In the genomic region with DNA sequence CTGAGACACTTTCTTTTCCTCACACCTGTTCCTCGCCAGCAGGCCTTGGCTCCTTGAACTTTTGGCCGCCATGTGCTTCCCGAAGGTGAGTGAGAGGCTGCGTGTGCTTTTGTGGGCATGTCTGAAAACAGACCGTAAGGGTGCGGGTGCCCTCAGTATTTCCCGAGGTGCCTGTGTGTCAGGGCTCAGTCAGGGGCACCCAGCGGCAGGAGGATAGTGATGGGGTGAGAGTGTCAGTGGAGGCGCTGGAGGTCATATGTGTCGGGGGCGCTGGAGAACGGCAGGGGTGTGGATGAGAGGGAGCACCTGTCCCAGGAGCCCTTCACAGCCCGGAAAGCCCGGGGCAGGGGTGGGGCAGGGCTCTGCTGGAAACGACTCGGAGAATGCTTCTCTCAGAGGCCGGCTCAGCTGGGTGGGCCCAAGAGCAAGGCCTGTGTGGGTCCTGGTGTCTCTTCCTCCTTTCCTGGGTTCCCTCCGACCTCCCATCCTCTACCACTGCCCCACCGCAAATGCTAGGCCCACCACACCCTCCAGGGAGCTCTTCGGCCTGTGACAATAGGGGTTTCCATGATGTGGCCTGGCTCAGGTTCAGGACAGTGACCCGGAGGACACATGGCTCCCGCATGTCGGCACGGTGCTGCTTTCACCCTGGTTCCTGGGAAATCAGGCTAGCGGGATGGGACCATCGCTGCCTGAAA, we compare ENCODE assay signal across 1 cellular context.
TF ChIP-seq lines count a peak whose summit lies in the region.

No MANE protein-coding gene starts in this region.

TF ChIP-seq in HepG2, 621 proteins besides CTCF, POLR2A, EP300 and RAD21 (continues in another document):
- peak; percentile 59; the same call in 1 of the 2 replicates for TF ChIP-seq ZFY (CRISPR knock-in tag; IDR thresholded peaks at IDR 0.05)
- peak; percentile 42 for TF ChIP-seq AGO2 (optimal IDR thresholded peaks at IDR 0.05; ENCODE audit: low read depth, low read length)
- peak; percentile 56; the same call in 1 of the 2 replicates for TF ChIP-seq ZNF784 (CRISPR knock-in tag; IDR thresholded peaks at IDR 0.05; ENCODE audit: borderline replicate concordance)
- TF ChIP-seq KDM5B (CRISPR knock-in tag; IDR thresholded peaks at IDR 0.05; ENCODE audit: borderline replicate concordance), result no peak
- peak in 1 of 2 experiments; percentile 75; a peak in 1 of 4 replicates for TF ChIP-seq HMGXB4 (CRISPR knock-in tag; IDR thresholded peaks at IDR 0.05; ENCODE audit: borderline replicate concordance in 1 of 2, low read depth in 1 of 2)
- TF ChIP-seq TMF1 (CRISPR knock-in tag; IDR thresholded peaks at IDR 0.05; ENCODE audit: low read depth), result no peak
- TF ChIP-seq, protein P1, sequence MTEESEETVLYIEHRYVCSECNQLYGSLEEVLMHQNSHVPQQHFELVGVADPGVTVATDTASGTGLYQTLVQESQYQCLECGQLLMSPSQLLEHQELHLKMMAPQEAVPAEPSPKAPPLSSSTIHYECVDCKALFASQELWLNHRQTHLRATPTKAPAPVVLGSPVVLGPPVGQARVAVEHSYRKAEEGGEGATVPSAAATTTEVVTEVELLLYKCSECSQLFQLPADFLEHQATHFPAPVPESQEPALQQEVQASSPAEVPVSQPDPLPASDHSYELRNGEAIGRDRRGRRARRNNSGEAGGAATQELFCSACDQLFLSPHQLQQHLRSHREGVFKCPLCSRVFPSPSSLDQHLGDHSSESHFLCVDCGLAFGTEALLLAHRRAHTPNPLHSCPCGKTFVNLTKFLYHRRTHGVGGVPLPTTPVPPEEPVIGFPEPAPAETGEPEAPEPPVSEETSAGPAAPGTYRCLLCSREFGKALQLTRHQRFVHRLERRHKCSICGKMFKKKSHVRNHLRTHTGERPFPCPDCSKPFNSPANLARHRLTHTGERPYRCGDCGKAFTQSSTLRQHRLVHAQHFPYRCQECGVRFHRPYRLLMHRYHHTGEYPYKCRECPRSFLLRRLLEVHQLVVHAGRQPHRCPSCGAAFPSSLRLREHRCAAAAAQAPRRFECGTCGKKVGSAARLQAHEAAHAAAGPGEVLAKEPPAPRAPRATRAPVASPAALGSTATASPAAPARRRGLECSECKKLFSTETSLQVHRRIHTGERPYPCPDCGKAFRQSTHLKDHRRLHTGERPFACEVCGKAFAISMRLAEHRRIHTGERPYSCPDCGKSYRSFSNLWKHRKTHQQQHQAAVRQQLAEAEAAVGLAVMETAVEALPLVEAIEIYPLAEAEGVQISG (CRISPR knock-in tag; IDR thresholded peaks at IDR 0.05), result peak; percentile 30
- no peak for TF ChIP-seq RORA (CRISPR knock-in tag; IDR thresholded peaks at IDR 0.05)
- TF ChIP-seq ZNF672 (CRISPR knock-in tag; IDR thresholded peaks at IDR 0.05), result 0 out of 2 replicates have a peak, but pooled peaks have one; percentile 65
- peak; percentile 45; the same call in 1 of the 2 replicates for TF ChIP-seq REXO4 (CRISPR knock-in tag; IDR thresholded peaks at IDR 0.05; ENCODE audit: borderline replicate concordance)
- TF ChIP-seq GMEB1 (CRISPR knock-in tag; IDR thresholded peaks at IDR 0.05; ENCODE audit: borderline replicate concordance), result no peak
- TF ChIP-seq MAFF (IDR thresholded peaks at IDR 0.05; ENCODE audit: low read depth, low read length), result no peak
- no peak for TF ChIP-seq CBX5 (CRISPR knock-in tag; IDR thresholded peaks at IDR 0.05; ENCODE audit: borderline replicate concordance)
- peak; percentile 72; the same call in 1 of the 2 replicates for TF ChIP-seq ZSCAN25 (CRISPR knock-in tag; IDR thresholded peaks at IDR 0.05)
- TF ChIP-seq GATA4 (IDR thresholded peaks at IDR 0.05; ENCODE audit: borderline replicate concordance, low read depth), result no peak
- TF ChIP-seq, protein P2, sequence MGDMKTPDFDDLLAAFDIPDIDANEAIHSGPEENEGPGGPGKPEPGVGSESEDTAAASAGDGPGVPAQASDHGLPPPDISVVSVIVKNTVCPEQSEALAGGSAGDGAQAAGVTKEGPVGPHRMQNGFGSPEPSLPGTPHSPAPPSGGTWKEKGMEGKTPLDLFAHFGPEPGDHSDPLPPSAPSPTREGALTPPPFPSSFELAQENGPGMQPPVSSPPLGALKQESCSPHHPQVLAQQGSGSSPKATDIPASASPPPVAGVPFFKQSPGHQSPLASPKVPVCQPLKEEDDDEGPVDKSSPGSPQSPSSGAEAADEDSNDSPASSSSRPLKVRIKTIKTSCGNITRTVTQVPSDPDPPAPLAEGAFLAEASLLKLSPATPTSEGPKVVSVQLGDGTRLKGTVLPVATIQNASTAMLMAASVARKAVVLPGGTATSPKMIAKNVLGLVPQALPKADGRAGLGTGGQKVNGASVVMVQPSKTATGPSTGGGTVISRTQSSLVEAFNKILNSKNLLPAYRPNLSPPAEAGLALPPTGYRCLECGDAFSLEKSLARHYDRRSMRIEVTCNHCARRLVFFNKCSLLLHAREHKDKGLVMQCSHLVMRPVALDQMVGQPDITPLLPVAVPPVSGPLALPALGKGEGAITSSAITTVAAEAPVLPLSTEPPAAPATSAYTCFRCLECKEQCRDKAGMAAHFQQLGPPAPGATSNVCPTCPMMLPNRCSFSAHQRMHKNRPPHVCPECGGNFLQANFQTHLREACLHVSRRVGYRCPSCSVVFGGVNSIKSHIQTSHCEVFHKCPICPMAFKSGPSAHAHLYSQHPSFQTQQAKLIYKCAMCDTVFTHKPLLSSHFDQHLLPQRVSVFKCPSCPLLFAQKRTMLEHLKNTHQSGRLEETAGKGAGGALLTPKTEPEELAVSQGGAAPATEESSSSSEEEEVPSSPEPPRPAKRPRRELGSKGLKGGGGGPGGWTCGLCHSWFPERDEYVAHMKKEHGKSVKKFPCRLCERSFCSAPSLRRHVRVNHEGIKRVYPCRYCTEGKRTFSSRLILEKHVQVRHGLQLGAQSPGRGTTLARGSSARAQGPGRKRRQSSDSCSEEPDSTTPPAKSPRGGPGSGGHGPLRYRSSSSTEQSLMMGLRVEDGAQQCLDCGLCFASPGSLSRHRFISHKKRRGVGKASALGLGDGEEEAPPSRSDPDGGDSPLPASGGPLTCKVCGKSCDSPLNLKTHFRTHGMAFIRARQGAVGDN (CRISPR knock-in tag; IDR thresholded peaks at IDR 0.05), result peak; percentile 79
- TF ChIP-seq SAP130 (CRISPR knock-in tag; IDR thresholded peaks at IDR 0.05; ENCODE audit: low read depth), result peak; percentile 15; the same call in 1 of the 2 replicates
- no peak for TF ChIP-seq SSRP1 (CRISPR knock-in tag; IDR thresholded peaks at IDR 0.05)
- TF ChIP-seq, protein P3, sequence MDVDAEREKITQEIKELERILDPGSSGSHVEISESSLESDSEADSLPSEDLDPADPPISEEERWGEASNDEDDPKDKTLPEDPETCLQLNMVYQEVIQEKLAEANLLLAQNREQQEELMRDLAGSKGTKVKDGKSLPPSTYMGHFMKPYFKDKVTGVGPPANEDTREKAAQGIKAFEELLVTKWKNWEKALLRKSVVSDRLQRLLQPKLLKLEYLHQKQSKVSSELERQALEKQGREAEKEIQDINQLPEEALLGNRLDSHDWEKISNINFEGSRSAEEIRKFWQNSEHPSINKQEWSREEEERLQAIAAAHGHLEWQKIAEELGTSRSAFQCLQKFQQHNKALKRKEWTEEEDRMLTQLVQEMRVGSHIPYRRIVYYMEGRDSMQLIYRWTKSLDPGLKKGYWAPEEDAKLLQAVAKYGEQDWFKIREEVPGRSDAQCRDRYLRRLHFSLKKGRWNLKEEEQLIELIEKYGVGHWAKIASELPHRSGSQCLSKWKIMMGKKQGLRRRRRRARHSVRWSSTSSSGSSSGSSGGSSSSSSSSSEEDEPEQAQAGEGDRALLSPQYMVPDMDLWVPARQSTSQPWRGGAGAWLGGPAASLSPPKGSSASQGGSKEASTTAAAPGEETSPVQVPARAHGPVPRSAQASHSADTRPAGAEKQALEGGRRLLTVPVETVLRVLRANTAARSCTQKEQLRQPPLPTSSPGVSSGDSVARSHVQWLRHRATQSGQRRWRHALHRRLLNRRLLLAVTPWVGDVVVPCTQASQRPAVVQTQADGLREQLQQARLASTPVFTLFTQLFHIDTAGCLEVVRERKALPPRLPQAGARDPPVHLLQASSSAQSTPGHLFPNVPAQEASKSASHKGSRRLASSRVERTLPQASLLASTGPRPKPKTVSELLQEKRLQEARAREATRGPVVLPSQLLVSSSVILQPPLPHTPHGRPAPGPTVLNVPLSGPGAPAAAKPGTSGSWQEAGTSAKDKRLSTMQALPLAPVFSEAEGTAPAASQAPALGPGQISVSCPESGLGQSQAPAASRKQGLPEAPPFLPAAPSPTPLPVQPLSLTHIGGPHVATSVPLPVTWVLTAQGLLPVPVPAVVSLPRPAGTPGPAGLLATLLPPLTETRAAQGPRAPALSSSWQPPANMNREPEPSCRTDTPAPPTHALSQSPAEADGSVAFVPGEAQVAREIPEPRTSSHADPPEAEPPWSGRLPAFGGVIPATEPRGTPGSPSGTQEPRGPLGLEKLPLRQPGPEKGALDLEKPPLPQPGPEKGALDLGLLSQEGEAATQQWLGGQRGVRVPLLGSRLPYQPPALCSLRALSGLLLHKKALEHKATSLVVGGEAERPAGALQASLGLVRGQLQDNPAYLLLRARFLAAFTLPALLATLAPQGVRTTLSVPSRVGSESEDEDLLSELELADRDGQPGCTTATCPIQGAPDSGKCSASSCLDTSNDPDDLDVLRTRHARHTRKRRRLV (CRISPR knock-in tag; IDR thresholded peaks at IDR 0.05), result 0 out of 2 replicates have a peak, but pooled peaks have one; percentile 58
- no peak for TF ChIP-seq ZNF282 (IDR thresholded peaks at IDR 0.05; ENCODE audit: partially characterized antibody)
- no peak for TF ChIP-seq TRIM24 (CRISPR knock-in tag; IDR thresholded peaks at IDR 0.05)
- no peak for TF ChIP-seq ZC3H13 (CRISPR knock-in tag; IDR thresholded peaks at IDR 0.05)
- peak; percentile 58; the same call in 1 of the 2 replicates for TF ChIP-seq MYC (CRISPR knock-in tag; IDR thresholded peaks at IDR 0.05; ENCODE audit: borderline replicate concordance)
- TF ChIP-seq ZNF879 (CRISPR knock-in tag; IDR thresholded peaks at IDR 0.05), result 0 out of 2 replicates have a peak, but pooled peaks have one; percentile 52
- TF ChIP-seq, protein P4, sequence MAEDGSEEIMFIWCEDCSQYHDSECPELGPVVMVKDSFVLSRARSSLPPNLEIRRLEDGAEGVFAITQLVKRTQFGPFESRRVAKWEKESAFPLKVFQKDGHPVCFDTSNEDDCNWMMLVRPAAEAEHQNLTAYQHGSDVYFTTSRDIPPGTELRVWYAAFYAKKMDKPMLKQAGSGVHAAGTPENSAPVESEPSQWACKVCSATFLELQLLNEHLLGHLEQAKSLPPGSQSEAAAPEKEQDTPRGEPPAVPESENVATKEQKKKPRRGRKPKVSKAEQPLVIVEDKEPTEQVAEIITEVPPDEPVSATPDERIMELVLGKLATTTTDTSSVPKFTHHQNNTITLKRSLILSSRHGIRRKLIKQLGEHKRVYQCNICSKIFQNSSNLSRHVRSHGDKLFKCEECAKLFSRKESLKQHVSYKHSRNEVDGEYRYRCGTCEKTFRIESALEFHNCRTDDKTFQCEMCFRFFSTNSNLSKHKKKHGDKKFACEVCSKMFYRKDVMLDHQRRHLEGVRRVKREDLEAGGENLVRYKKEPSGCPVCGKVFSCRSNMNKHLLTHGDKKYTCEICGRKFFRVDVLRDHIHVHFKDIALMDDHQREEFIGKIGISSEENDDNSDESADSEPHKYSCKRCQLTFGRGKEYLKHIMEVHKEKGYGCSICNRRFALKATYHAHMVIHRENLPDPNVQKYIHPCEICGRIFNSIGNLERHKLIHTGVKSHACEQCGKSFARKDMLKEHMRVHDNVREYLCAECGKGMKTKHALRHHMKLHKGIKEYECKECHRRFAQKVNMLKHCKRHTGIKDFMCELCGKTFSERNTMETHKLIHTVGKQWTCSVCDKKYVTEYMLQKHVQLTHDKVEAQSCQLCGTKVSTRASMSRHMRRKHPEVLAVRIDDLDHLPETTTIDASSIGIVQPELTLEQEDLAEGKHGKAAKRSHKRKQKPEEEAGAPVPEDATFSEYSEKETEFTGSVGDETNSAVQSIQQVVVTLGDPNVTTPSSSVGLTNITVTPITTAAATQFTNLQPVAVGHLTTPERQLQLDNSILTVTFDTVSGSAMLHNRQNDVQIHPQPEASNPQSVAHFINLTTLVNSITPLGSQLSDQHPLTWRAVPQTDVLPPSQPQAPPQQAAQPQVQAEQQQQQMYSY (CRISPR knock-in tag; IDR thresholded peaks at IDR 0.05), result no peak
- 0 out of 2 replicates have a peak, but pooled peaks have one; percentile 12 for TF ChIP-seq ZNF670 (CRISPR knock-in tag; IDR thresholded peaks at IDR 0.05; ENCODE audit: borderline replicate concordance)
- TF ChIP-seq ZNF558 (CRISPR knock-in tag; IDR thresholded peaks at IDR 0.05; ENCODE audit: borderline replicate concordance), result 0 out of 2 replicates have a peak, but pooled peaks have one; percentile 22
- TF ChIP-seq EZH2 (conservative IDR thresholded peaks at IDR 0.05; ENCODE audit: low read depth, low read length), result no peak
